ENCODE assay signal across 16 cellular contexts in genomic region chr3:172068977-172069376, GRCh38. TPM values are rescaled to one million over a fixed set of nuclear protein-coding genes. Genes with fewer than 3 reads are reported as not detected.
DNase-seq lines count a peak whose midpoint lies in the region; ATAC-seq, FAIRE-seq and TF ChIP-seq lines count a peak whose summit lies in the region.
"Had no signal": no experiment of that assay in that cellular context is flagged by ENCODE, and none has a peak within 500 bp of the region (broad histone marks: within the 10 kb centered on the region; RNA-seq: fewer than 3 reads in every experiment).

No MANE protein-coding gene starts in this region.

- no peak overlapping the region for H3K9ac ChIP-seq in smooth muscle cell (ENCODE audit: low read depth)
- no peak overlapping the region for H3K9ac ChIP-seq in kidney (ENCODE audit: low read length in 2 of 2)
- H3K9ac ChIP-seq: BLaER1 had no signal

- H3K27me3 Mint-ChIP-seq in chondrocyte (ENCODE audit: low read depth): no peaks in the 10 kb centered on the region
- H3K27me3 Mint-ChIP-seq in natural killer cell treated with Interleukin-12 subunit alpha and Interleukin-12 subunit beta and Interleukin-15 and Interleukin-18, amount 100 ng/mL, for 72 hours: no peaks in the 10 kb centered on the region

- peaks cover 9% of the 10 kb centered on the region for H3K36me3 Mint-ChIP-seq in chondrocyte (ENCODE audit: low read depth)
- H3K36me3 Mint-ChIP-seq in natural killer cell treated with Interleukin-12 subunit alpha and Interleukin-12 subunit beta and Interleukin-15 and Interleukin-18, amount 100 ng/mL, for 72 hours: peaks cover 4% of the 10 kb centered on the region

- peaks cover 100% of the 10 kb centered on the region for H3K79me2 ChIP-seq in smooth muscle cell (ENCODE audit: low read depth)

- H3K4me3 ChIP-seq in HL-60 (replicated peaks; ENCODE audit: insufficient read depth, low read length): no peak overlapping the region
- no peak overlapping the region for H3K4me3 ChIP-seq in smooth muscle cell
- no peak overlapping the region for H3K4me3 ChIP-seq in kidney (ENCODE audit: low read length in 2 of 2)
- H3K4me3 ChIP-seq: BLaER1 had no signal

- H3K4me1 Mint-ChIP-seq in chondrocyte (ENCODE audit: low read depth): peaks cover 86% of the 10 kb centered on the region
- H3K4me1 Mint-ChIP-seq in natural killer cell treated with Interleukin-12 subunit alpha and Interleukin-12 subunit beta and Interleukin-15 and Interleukin-18, amount 100 ng/mL, for 72 hours (ENCODE audit: low read depth in 2 of 2): peaks cover 64 to 77% of the 10 kb centered on the region in 2 donors

- H3K4me1 ChIP-seq in smooth muscle cell (ENCODE audit: low read depth): peaks cover 49% of the 10 kb centered on the region
- peaks cover 35 to 54% of the 10 kb centered on the region in 2 donors for H3K4me1 ChIP-seq in kidney (ENCODE audit: control insufficient read depth in 1 of 2, insufficient read depth in 1 of 2, low read depth in 1 of 2, low read length in 2 of 2)

- 84% methylated on average over 4 of the region's 4 CpGs for WGBS in smooth muscle cell (ENCODE audit: low lambda C conversion rate)

- H3K27ac ChIP-seq in HL-60 (replicated peaks): peak overlapping the region; percentile 82
- peak overlapping the region; percentile 73 for H3K27ac ChIP-seq in smooth muscle cell (ENCODE audit: low read depth)
- peak overlapping the region in 1 of 2 donors; percentile 18 for H3K27ac ChIP-seq in kidney (ENCODE audit: low read depth in 2 of 2, low read length in 2 of 2)
- H3K27ac ChIP-seq: BLaER1 had no signal

- intact Hi-C loops in kidney (cut with DNase I): no loop called here

- H3K27me3 ChIP-seq in HL-60 (ENCODE audit: insufficient read depth, poor library complexity, severe bottlenecking) (no peaks in the 10 kb centered on the region), smooth muscle cell (ENCODE audit: low read depth) (no peaks in the 10 kb centered on the region)
- H3K27me3 ChIP-seq: BLaER1 had no signal

- TF ChIP-seq CTCF in HL-60 (IDR thresholded peaks at IDR 0.05; ENCODE audit: insufficient read depth, low read length) (no peak), chondrocyte (IDR thresholded peaks at IDR 0.05) (no peak), smooth muscle cell (IDR thresholded peaks at IDR 0.05; ENCODE audit: borderline replicate concordance, insufficient read depth, poor library complexity, severe bottlenecking) (no peak), kidney (IDR thresholded peaks at IDR 0.05; ENCODE audit: borderline replicate concordance, extremely low read depth, insufficient read depth) (no peak)

- H3K36me3 ChIP-seq in smooth muscle cell (ENCODE audit: low read depth) (peaks cover 7% of the 10 kb centered on the region), kidney (ENCODE audit: control insufficient read depth in 1 of 2, insufficient read depth in 2 of 2, low read length in 2 of 2) (no peaks in the 10 kb centered on the region)

- peaks cover 17% of the 10 kb centered on the region for H3F3A ChIP-seq in smooth muscle cell (ENCODE audit: low read depth)

- no peaks in the 10 kb centered on the region for H3K9me3 Mint-ChIP-seq in chondrocyte (ENCODE audit: low read depth)
- no peaks in the 10 kb centered on the region for H3K9me3 Mint-ChIP-seq in natural killer cell treated with Interleukin-12 subunit alpha and Interleukin-12 subunit beta and Interleukin-15 and Interleukin-18, amount 100 ng/mL, for 72 hours

- H4K20me1 ChIP-seq in smooth muscle cell (ENCODE audit: low read depth): peaks cover 100% of the 10 kb centered on the region

- peak overlapping the region; percentile 54 for H3K4me2 ChIP-seq in smooth muscle cell
- H3K4me2 ChIP-seq: BLaER1 had no signal

- H3K4me3 Mint-ChIP-seq in chondrocyte (ENCODE audit: unreplicated experiment): no peak overlapping the region
- H3K4me3 Mint-ChIP-seq in natural killer cell treated with Interleukin-12 subunit alpha and Interleukin-12 subunit beta and Interleukin-15 and Interleukin-18, amount 100 ng/mL, for 72 hours: no peak overlapping the region

- H3K27ac Mint-ChIP-seq in chondrocyte (ENCODE audit: unreplicated experiment): peak overlapping the region; percentile 84
- H3K27ac Mint-ChIP-seq in natural killer cell treated with Interleukin-12 subunit alpha and Interleukin-12 subunit beta and Interleukin-15 and Interleukin-18, amount 100 ng/mL, for 72 hours: peak overlapping the region; percentile 31 to 73

- FAIRE-seq in kidney (lab: Jason Lieb, UNC): no peak

- H2AFZ ChIP-seq in smooth muscle cell (ENCODE audit: low read depth): no peak overlapping the region

- no peak for ATAC-seq in natural killer cell treated with Interleukin-12 subunit alpha and Interleukin-12 subunit beta and Interleukin-15 and Interleukin-18, amount 100 ng/mL, for 72 hours
- ATAC-seq: Panc1, SK-N-SH treated with all-trans-retinoic acid at 6 μM for 48 hours had no signal

- no peaks in the 10 kb centered on the region for H3K9me3 ChIP-seq in smooth muscle cell (replicated peaks; ENCODE audit: low read depth)
- H3K9me3 ChIP-seq in kidney (ENCODE audit: control insufficient read depth in 1 of 2, low read length in 2 of 2): no peaks in the 10 kb centered on the region

- DNase-seq in HL-60 (ENCODE audit: low read depth in 1 of 2, low spot score in 1 of 2) (no peak), chondrocyte (ENCODE audit: low spot score) (no peak), smooth muscle cell (lab: John Stamatoyannopoulos, UW; ENCODE audit: unreplicated experiment) (no peak), NCI-H774 (lab: John Stamatoyannopoulos, UW) (no peak), HT-29 (ENCODE audit: low spot score) (no peak), AML-193 (lab: John Stamatoyannopoulos, UW) (no peak), kidney (no peak)
- DNase-seq in natural killer cell treated with Interleukin-12 subunit alpha and Interleukin-12 subunit beta and Interleukin-15 and Interleukin-18, amount 100 ng/mL, for 72 hours (ENCODE audit: low spot score): no peak
- DNase-seq: DMS153, EL, H7, NCI-H345, Right ventricle myocardium superior had no signal

RNA-seq across cellular contexts. Expression of gene FNDC3B, which starts 29.6 kb away (rescaled TPM):
- total RNA-seq in chondrocyte (290 to 304 TPM (median 293 TPM) in 3 replicates), smooth muscle cell (265 and 294 TPM in 2 replicates), kidney (185 TPM)
- total RNA-seq in natural killer cell treated with Interleukin-12 subunit alpha and Interleukin-12 subunit beta and Interleukin-15 and Interleukin-18, amount 100 ng/mL, for 72 hours: 100 to 1,000 TPM; 149 to 217 TPM
- polyA plus RNA-seq in smooth muscle cell (149 and 161 TPM in 2 replicates), kidney (ENCODE audit: insufficient read depth, low read depth, low replicate concordance) (11.8 TPM)
- total RNA-seq in HT-29 (2014; rRNA removed; shearing (Covaris generic)): 46.7 and 47.9 TPM in 2 replicates
